In genomic region chr12:65208125-65208524, GRCh38 we compare ENCODE assay signal across 20 cellular contexts. TPM values are rescaled to one million over a fixed set of nuclear protein-coding genes. Genes with fewer than 3 reads are reported as not detected.
A peak's percentile ranks its signal among the peaks of the same experiment; 100 is the strongest.
DNase-seq lines count a peak whose midpoint lies in the region; ATAC-seq and TF ChIP-seq lines count a peak whose summit lies in the region.
"Had no signal": no experiment of that assay in that cellular context is flagged by ENCODE, and none has a peak within 500 bp of the region (broad histone marks: within the 10 kb centered on the region; RNA-seq: fewer than 3 reads in every experiment).

No MANE protein-coding gene starts in this region.

- no peak overlapping the region for H3K4me3 ChIP-seq in stomach
- H3K4me3 ChIP-seq: ascending aorta, GM23248, ovary, right lobe of liver, tibial nerve had no signal

- no peak for TF ChIP-seq EP300 in stomach (IDR thresholded peaks at IDR 0.05)

- no peak for DNase-seq in activated naive CD4-positive, alpha-beta T cell (lab: John Stamatoyannopoulos, UW)
- DNase-seq in T-cell: no peak
- no peak for DNase-seq in effector memory CD8-positive, alpha-beta T cell
- DNase-seq in stimulated activated naive B cell treated with anti-CD40 and anti-IgM and Interleukin-4, amounts not matched to agents 10 μg/mL and 1 μg/mL and 100 μg/mL, for 72 hours: no peak
- no peak for DNase-seq in head of caudate nucleus
- DNase-seq in stomach: no peak
- DNase-seq in stimulated activated CD4-positive, alpha-beta T cell treated with anti-CD3 and anti-CD28 coated beads, Interleukin-4, amount 100 ng/mL, for 24 hours: no peak
- DNase-seq: activated gamma-delta T cell; COR-L47; effector memory CD4-positive, alpha-beta T cell; glutamatergic neuron; GM23248; NCI-H1105 treated with DMSO at 0.1 percent for 48 hours; NCI-H524; ovary; right lobe of liver; stimulated activated CD4-positive, alpha-beta T cell treated with anti-CD3 and anti-CD28 coated beads, Interleukin-15, amount 100 ng/mL, for 24 hours had no signal

- no peak for TF ChIP-seq POLR2A in stomach (IDR thresholded peaks at IDR 0.05)

- peak overlapping the region; percentile 67 for H3K4me3 Mint-ChIP-seq in activated naive CD4-positive, alpha-beta T cell treated with anti-CD3 and anti-CD28 coated beads, Interleukin-2, amount 50 U/mL, for 24 hours
- peak overlapping the region in 1 of 3 donors; percentile 38 for H3K4me3 Mint-ChIP-seq in T-cell
- H3K4me3 Mint-ChIP-seq in effector memory CD8-positive, alpha-beta T cell: peak overlapping the region in 1 of 2 donors; percentile 4
- H3K4me3 Mint-ChIP-seq in stimulated activated naive B cell treated with anti-CD40 and anti-IgM and Interleukin-4, amounts not matched to agents 10 μg/mL and 1 μg/mL and 100 μg/mL, for 72 hours: no peak overlapping the region

- CTCF ChIA-PET in T-cell (lab: Charles Lee): interaction anchor here in 1 of 2 donors (1.8 kb wide), 1 partner anchor 25 kb away, joined by 7 read pairs; no protein-coding TSS in a partner anchor

- intact Hi-C loops in head of caudate nucleus (cut with DNase I): no loop called here
- intact Hi-C loops in stomach (cut with DNase I; ENCODE audit: low total_unique reads): no loop called here

- peaks cover 5% of the 10 kb centered on the region for H3K9me3 Mint-ChIP-seq in activated naive CD4-positive, alpha-beta T cell treated with anti-CD3 and anti-CD28 coated beads, Interleukin-2, amount 50 U/mL, for 24 hours
- no peaks in the 10 kb centered on the region for H3K9me3 Mint-ChIP-seq in T-cell
- no peaks in the 10 kb centered on the region for H3K9me3 Mint-ChIP-seq in effector memory CD8-positive, alpha-beta T cell
- peaks cover 0 to 1% of the 10 kb centered on the region in 2 donors for H3K9me3 Mint-ChIP-seq in stimulated activated naive B cell treated with anti-CD40 and anti-IgM and Interleukin-4, amounts not matched to agents 10 μg/mL and 1 μg/mL and 100 μg/mL, for 72 hours

- no peak for TF ChIP-seq CTCF in stomach (IDR thresholded peaks at IDR 0.05)

- H3K4me1 Mint-ChIP-seq in activated naive CD4-positive, alpha-beta T cell treated with anti-CD3 and anti-CD28 coated beads, Interleukin-2, amount 50 U/mL, for 24 hours: peaks cover 89% of the 10 kb centered on the region
- H3K4me1 Mint-ChIP-seq in T-cell: peaks cover 61 to 73% (median 69%) of the 10 kb centered on the region in 3 donors
- peaks cover 20 to 44% of the 10 kb centered on the region in 2 donors for H3K4me1 Mint-ChIP-seq in effector memory CD8-positive, alpha-beta T cell (ENCODE audit: low read depth in 2 of 2)
- H3K4me1 Mint-ChIP-seq in stimulated activated naive B cell treated with anti-CD40 and anti-IgM and Interleukin-4, amounts not matched to agents 10 μg/mL and 1 μg/mL and 100 μg/mL, for 72 hours: peaks cover 29 to 58% of the 10 kb centered on the region in 2 donors

- H3K27ac ChIP-seq in stomach: no peak overlapping the region
- H3K27ac ChIP-seq: ascending aorta, GM23248, ovary, right lobe of liver, tibial nerve had no signal

- H3K9me3 ChIP-seq in stomach: no peaks in the 10 kb centered on the region
- H3K9me3 ChIP-seq: ascending aorta, ovary, right lobe of liver, tibial nerve had no signal

- peaks cover 0 to 43% (median 14%) of the 10 kb centered on the region in 4 donors for H3K4me1 ChIP-seq in stomach

- 83 to 96% (median 91%) methylated on average over 2 of the region's 2 CpGs for WGBS in stomach, 5 donors

- H3K27ac Mint-ChIP-seq in activated naive CD4-positive, alpha-beta T cell treated with anti-CD3 and anti-CD28 coated beads, Interleukin-2, amount 50 U/mL, for 24 hours: peak overlapping the region; percentile 93
- H3K27ac Mint-ChIP-seq in T-cell: peak overlapping the region; percentile 79 to 87
- H3K27ac Mint-ChIP-seq in effector memory CD8-positive, alpha-beta T cell: peak overlapping the region; percentile 25 to 46
- peak overlapping the region; percentile 27 for H3K27ac Mint-ChIP-seq in stimulated activated naive B cell treated with anti-CD40 and anti-IgM and Interleukin-4, amounts not matched to agents 10 μg/mL and 1 μg/mL and 100 μg/mL, for 72 hours

- peaks cover 0 to 6% (median 0%) of the 10 kb centered on the region in 4 donors for H3K36me3 ChIP-seq in stomach
- H3K36me3 ChIP-seq: ascending aorta, ovary had no signal

- peaks cover 22% of the 10 kb centered on the region for H3K36me3 Mint-ChIP-seq in activated naive CD4-positive, alpha-beta T cell treated with anti-CD3 and anti-CD28 coated beads, Interleukin-2, amount 50 U/mL, for 24 hours
- H3K36me3 Mint-ChIP-seq in T-cell: peaks cover 17% of the 10 kb centered on the region
- H3K36me3 Mint-ChIP-seq in effector memory CD8-positive, alpha-beta T cell (ENCODE audit: insufficient read depth): peaks cover 5% of the 10 kb centered on the region
- peaks cover 8 to 9% of the 10 kb centered on the region in 2 donors for H3K36me3 Mint-ChIP-seq in stimulated activated naive B cell treated with anti-CD40 and anti-IgM and Interleukin-4, amounts not matched to agents 10 μg/mL and 1 μg/mL and 100 μg/mL, for 72 hours

- no peak for ATAC-seq in T-cell (replicated peaks in 1 of 4)
- no peak for ATAC-seq in effector memory CD8-positive, alpha-beta T cell (replicated peaks)
- no peak for ATAC-seq in stimulated activated naive B cell treated with anti-CD40 and anti-IgM and Interleukin-4, amounts not matched to agents 10 μg/mL and 1 μg/mL and 100 μg/mL, for 72 hours (replicated peaks)
- ATAC-seq: right lobe of liver had no signal

- POLR2A ChIA-PET in T-cell (lab: Charles Lee): interaction anchor here in 1 of 2 donors (0.6 kb wide), 1 partner anchor 33 kb away, joined by 4 read pairs; no protein-coding TSS in a partner anchor

- H3K27me3 Mint-ChIP-seq in activated naive CD4-positive, alpha-beta T cell treated with anti-CD3 and anti-CD28 coated beads, Interleukin-2, amount 50 U/mL, for 24 hours: no peaks in the 10 kb centered on the region
- no peaks in the 10 kb centered on the region for H3K27me3 Mint-ChIP-seq in T-cell
- H3K27me3 Mint-ChIP-seq in effector memory CD8-positive, alpha-beta T cell: no peaks in the 10 kb centered on the region
- H3K27me3 Mint-ChIP-seq in stimulated activated naive B cell treated with anti-CD40 and anti-IgM and Interleukin-4, amounts not matched to agents 10 μg/mL and 1 μg/mL and 100 μg/mL, for 72 hours: no peaks in the 10 kb centered on the region

- H3K27me3 ChIP-seq in stomach: no peaks in the 10 kb centered on the region
- H3K27me3 ChIP-seq: ascending aorta, ovary, right lobe of liver, tibial nerve had no signal

RNA-seq across cellular contexts. Expression of gene LEMD3, which starts 38.7 kb away (rescaled TPM):
- 10 to 100 TPM; 57.0 to 62.9 (median 58.2) TPM for total RNA-seq in T-cell
- 100 to 1,000 TPM in 1 of 5 donors, 10 to 100 TPM in 4; 10.5 to 230 (median 31.2) TPM for total RNA-seq in stomach
- 1 to 10 TPM; 2.7 to 5.8 (median 3.9) TPM for polyA plus RNA-seq in stomach

Comparison
In these comparisons a context has a peak if more than half of its experiments do, and no peak if none do; other contexts are left out.
1. H3K27ac Mint-ChIP-seq: peak in every context shown above with its lines; median percentile 93 in activated naive CD4-positive, alpha-beta T cell treated with anti-CD3 and anti-CD28 coated beads, Interleukin-2, amount 50 U/mL, for 24 hours; 83 in T-cell; 36 in effector memory CD8-positive, alpha-beta T cell; 27 in stimulated activated naive B cell treated with anti-CD40 and anti-IgM and Interleukin-4, amounts not matched to agents 10 μg/mL and 1 μg/mL and 100 μg/mL, for 72 hours.